20 cellular contexts compared by ENCODE assay signal in the genomic region with DNA sequence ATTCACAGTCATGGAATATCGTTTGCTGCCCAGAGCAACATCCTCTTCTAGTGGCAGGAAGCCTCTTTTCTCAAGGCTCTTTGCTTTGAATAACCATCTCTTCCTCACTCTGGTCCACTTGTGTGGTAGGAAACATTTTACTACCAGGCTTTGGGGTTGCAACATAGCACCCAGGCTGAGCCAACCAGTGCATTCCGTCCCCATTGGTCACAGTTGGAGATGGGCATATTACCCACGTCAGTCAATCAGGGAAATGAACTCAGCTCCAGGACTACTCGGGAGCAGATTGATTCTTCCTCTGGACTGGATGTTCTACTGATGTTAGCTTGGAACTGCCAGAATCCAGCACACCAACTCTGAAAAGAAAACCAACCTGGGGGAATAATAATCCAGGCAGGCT. TPM values are rescaled to one million over a fixed set of nuclear protein-coding genes. Genes with fewer than 3 reads are reported as not detected.
A peak's percentile ranks its signal among the peaks of the same experiment; 100 is the strongest.
DNase-seq lines count a peak whose midpoint lies in the region; ATAC-seq lines count a peak whose summit lies in the region.
"Had no signal": no experiment of that assay in that cellular context is flagged by ENCODE, and none has a peak within 500 bp of the region (broad histone marks: within the 10 kb centered on the region; RNA-seq: fewer than 3 reads in every experiment).

No MANE protein-coding gene starts in this region.

- DNase-seq in NCI-H510A treated with DMSO at 0.1 percent for 48 hours (lab: John Stamatoyannopoulos, UW) (peak; percentile 9), NCI-H510A (lab: John Stamatoyannopoulos, UW) (no peak), M059J (ENCODE audit: low read depth) (peak; percentile 8), amniotic epithelial cell (ENCODE audit: low read depth) (peak; percentile 2), skeletal muscle cell (ENCODE audit: low read depth) (peak; percentile 12), epidermal melanocyte (ENCODE audit: insufficient read length, low spot score) (no peak), NCI-H1048 (lab: John Stamatoyannopoulos, UW) (no peak)
- DNase-seq: BE2C; CD4-positive, CD25-positive, alpha-beta regulatory T cell; COR-L47; DMS 273 treated with DMSO at 0.1 percent for 48 hours; GF-D8; NCI-H1417 treated with DMSO at 0.1 percent for 48 hours; NCI-H2029; NCI-H524; Right ventricle myocardium superior; SW 1271 had no signal

- no peak overlapping the region for H3K4me3 ChIP-seq in skeletal muscle cell (ENCODE audit: low read depth, low read length)

- no peak for ATAC-seq in HG03108 (IDR thresholded peaks at IDR 0.05; ENCODE audit: unreplicated experiment)
- ATAC-seq: HCT116, Panc1 had no signal

RNA-seq across cellular contexts. Expression of a gene that starts 4.2 kb away (rescaled TPM):
- 0.12 and 1.7 TPM in 2 replicates for total RNA-seq in M059J (2014; rRNA removed; shearing (Covaris generic))
- total RNA-seq: CD4-positive, CD25-positive, alpha-beta regulatory T cell had no signal

Comparison
In these comparisons a context has a peak if more than half of its experiments do, and no peak if none do; other contexts are left out.
1. DNase-seq: peak in NCI-H510A treated with DMSO at 0.1 percent for 48 hours (single experiment), M059J (single experiment), amniotic epithelial cell (single experiment) and skeletal muscle cell (single experiment); none in NCI-H510A (single experiment), epidermal melanocyte (single experiment) and NCI-H1048 (single experiment).